31 cellular contexts compared by ENCODE assay signal in genomic region chr16:4805231-4805630, GRCh38. TPM values are rescaled to one million over a fixed set of nuclear protein-coding genes. Genes with fewer than 3 reads are reported as not detected.
DNase-seq lines count a peak whose midpoint lies in the region; ATAC-seq and TF ChIP-seq lines count a peak whose summit lies in the region.
"Had no signal": no experiment of that assay in that cellular context is flagged by ENCODE, and none has a peak within 500 bp of the region (broad histone marks: within the 10 kb centered on the region; RNA-seq: fewer than 3 reads in every experiment).

No MANE protein-coding gene starts in this region.

- H3K4me1 Mint-ChIP-seq in H9 = peaks cover 17 to 31% of the 10 kb centered on the region in 2 experiments
- peaks cover 27% of the 10 kb centered on the region for H3K4me1 Mint-ChIP-seq in activated naive CD4-positive, alpha-beta T cell treated with anti-CD3 and anti-CD28 coated beads, Interleukin-2, amount 10 ng/mL, durations not matched to agents 7 days and 5 days

- no peak overlapping the region for H2AFZ ChIP-seq in H9 (ENCODE audit: low read length)

- H3K14ac ChIP-seq in H9 (ENCODE audit: insufficient read depth, low read length) = no peak overlapping the region

- no peaks in the 10 kb centered on the region for H3K79me1 ChIP-seq in H9 (ENCODE audit: insufficient read depth, low read depth, low read length, poor library complexity, severe bottlenecking)

- no peaks in the 10 kb centered on the region for H3K9me3 ChIP-seq in H9 (ENCODE audit: control insufficient read depth, low read depth, low read length)
- H3K9me3 ChIP-seq: BLaER1, neutrophil had no signal

- no peak overlapping the region for H4K8ac ChIP-seq in H9 (replicated peaks; ENCODE audit: insufficient read length, low read depth, low read length)

- H3K23ac ChIP-seq in H9 (ENCODE audit: insufficient read length, low read depth, low read length) = no peak overlapping the region

- H3K9ac ChIP-seq in H9 (ENCODE audit: extremely low read depth, insufficient read length, low read length) = no peak overlapping the region
- H3K9ac ChIP-seq: BLaER1, KMS-11 had no signal

- no peak overlapping the region for H3K4ac ChIP-seq in H9 (ENCODE audit: low read depth, low read length)

- no peaks in the 10 kb centered on the region for H3K9me3 Mint-ChIP-seq in H9
- H3K9me3 Mint-ChIP-seq in activated naive CD4-positive, alpha-beta T cell treated with anti-CD3 and anti-CD28 coated beads, Interleukin-2, amount 10 ng/mL, durations not matched to agents 7 days and 5 days = no peaks in the 10 kb centered on the region
- H3K9me3 Mint-ChIP-seq: activated naive CD8-positive, alpha-beta T cell treated with anti-CD3 and anti-CD28 coated beads for 36 hours; memory B cell had no signal

- no peaks in the 10 kb centered on the region for H3K4me1 ChIP-seq in H9 (ENCODE audit: insufficient read depth, low read length)

- no peak overlapping the region for H3K4me3 Mint-ChIP-seq in H9
- H3K4me3 Mint-ChIP-seq in activated naive CD4-positive, alpha-beta T cell treated with anti-CD3 and anti-CD28 coated beads, Interleukin-2, amount 10 ng/mL, durations not matched to agents 7 days and 5 days = no peak overlapping the region
- H3K4me3 Mint-ChIP-seq: activated naive CD8-positive, alpha-beta T cell treated with anti-CD3 and anti-CD28 coated beads for 36 hours; memory B cell had no signal

- H2BK120ac ChIP-seq in H9 (ENCODE audit: low read depth, low read length, poor library complexity, severe bottlenecking) = no peak overlapping the region

- H2BK20ac ChIP-seq in H9 (ENCODE audit: low read depth, low read length, poor library complexity, severe bottlenecking) = no peak overlapping the region

- TF ChIP-seq CTCF in H9 (conservative IDR thresholded peaks at IDR 0.05) = no peak
- TF ChIP-seq CTCF in choroid plexus epithelial cell (conservative IDR thresholded peaks at IDR 0.05; ENCODE audit: low read depth, low read length) = peak; percentile 3

- H3K27me3 Mint-ChIP-seq in H9 (ENCODE audit: low read depth) = no peaks in the 10 kb centered on the region; the same call in 1 of the 2 replicates
- H3K27me3 Mint-ChIP-seq in activated naive CD4-positive, alpha-beta T cell treated with anti-CD3 and anti-CD28 coated beads, Interleukin-2, amount 10 ng/mL, durations not matched to agents 7 days and 5 days = no peaks in the 10 kb centered on the region
- H3K27me3 Mint-ChIP-seq: activated naive CD8-positive, alpha-beta T cell treated with anti-CD3 and anti-CD28 coated beads for 36 hours; memory B cell had no signal

- H2AK5ac ChIP-seq in H9 (ENCODE audit: insufficient read length, low read length) = no peak overlapping the region

- H3K4me2 ChIP-seq in H9 (ENCODE audit: insufficient read depth, insufficient read length, low read length) = no peak overlapping the region
- H3K4me2 ChIP-seq: BLaER1, KMS-11 had no signal

- H3K4me3 ChIP-seq in choroid plexus epithelial cell (ENCODE audit: low read depth, low read length) (no peak overlapping the region), skeletal muscle cell (ENCODE audit: low read depth, low read length) (no peak overlapping the region)
- H3K4me3 ChIP-seq: BLaER1, dorsolateral prefrontal cortex had no signal

- ATAC-seq in left cardiac atrium = no peak
- no peak for ATAC-seq in esophagus mucosa
- ATAC-seq: HCT116 had no signal

- peaks cover 7% of the 10 kb centered on the region for H3K23me2 ChIP-seq in H9 (ENCODE audit: insufficient read length, low read depth, low read length, poor library complexity, severe bottlenecking)

- no peak overlapping the region for H3K56ac ChIP-seq in H9 (ENCODE audit: insufficient read length, low read depth, low read length)

- no peak overlapping the region for H2BK12ac ChIP-seq in H9 (ENCODE audit: insufficient read length, low read depth, low read length)

- H2BK15ac ChIP-seq in H9 (ENCODE audit: low read depth, low read length) = no peak overlapping the region

- H3K79me2 ChIP-seq in H9 (ENCODE audit: insufficient read depth, low read length) = no peaks in the 10 kb centered on the region

- H3K18ac ChIP-seq in H9 (ENCODE audit: insufficient read length, low read depth, low read length) = no peak overlapping the region

- WGBS in H9 (ENCODE audit: extremely low coverage, insufficient read length, low lambda C conversion rate) = no CpG with 5 or more reads among the region's 11 CpGs

- DNase-seq in H9 = no peak
- no peak for DNase-seq in choroid plexus epithelial cell (ENCODE audit: low read depth)
- peak; percentile 43 for DNase-seq in left cardiac atrium
- DNase-seq in skeletal muscle cell (ENCODE audit: low read depth) = peak; percentile 32
- no peak for DNase-seq in activated naive CD4-positive, alpha-beta T cell treated with anti-CD3 and anti-CD28 coated beads, Interleukin-2, amount 10 ng/mL, durations not matched to agents 7 days and 5 days
- no peak for DNase-seq in GM19238 (ENCODE audit: insufficient read length, low spot score)
- DNase-seq: activated CD4-positive, alpha-beta T cell treated with anti-CD3 and anti-CD28 coated beads for 1 hour; activated effector memory CD4-positive, alpha-beta T cell treated with Interleukin-2 at 50 U/mL for 16 hours; activated naive CD8-positive, alpha-beta T cell treated with anti-CD3 and anti-CD28 coated beads for 36 hours; activated T-cell treated with anti-CD3 and anti-CD28 coated beads for 4 hours; central memory CD4-positive, alpha-beta T cell; COR-L47; DMS79; dorsolateral prefrontal cortex; GF-D8; NCI-H1436 treated with DMSO at 0.1 percent for 48 hours; NCI-H774; small intestine; stimulated activated CD4-positive, alpha-beta T cell treated with anti-CD3 and anti-CD28 coated beads, Interleukin-1b, Interleukin-23, amount 100 ng/mL, for 48 hours; stimulated activated CD8-positive, alpha-beta memory T cell treated with anti-CD3 and anti-CD28 coated beads, Interleukin-4, amount 100 ng/mL, for 48 hours; T-helper 2 cell; trophoblast cell had no signal

- no peak overlapping the region for H3K27ac ChIP-seq in H9 (ENCODE audit: insufficient read length, low read depth, low read length)
- H3K27ac ChIP-seq: BLaER1, KMS-11, neutrophil had no signal

- no peaks in the 10 kb centered on the region for H3K27me3 ChIP-seq in H9 (ENCODE audit: insufficient read depth, low read length)
- H3K27me3 ChIP-seq: BLaER1, dorsolateral prefrontal cortex, neutrophil had no signal

- peaks cover 18 to 47% (median 38%) of the 10 kb centered on the region in 3 experiments; a peak in 6 of 7 replicates for H3K36me3 Mint-ChIP-seq in H9 (ENCODE audit: insufficient read depth in 1 of 3, low read depth in 3 of 3)
- H3K36me3 Mint-ChIP-seq in activated naive CD4-positive, alpha-beta T cell treated with anti-CD3 and anti-CD28 coated beads, Interleukin-2, amount 10 ng/mL, durations not matched to agents 7 days and 5 days = peaks cover 25% of the 10 kb centered on the region

- no peak overlapping the region for H4K5ac ChIP-seq in H9 (ENCODE audit: insufficient read length, low read depth, low read length)

- H3T11ph ChIP-seq in H9 (ENCODE audit: low read length) = no peak overlapping the region

- intact Hi-C loops in left cardiac atrium (cut with DNase I) = loop anchor here in 1 of 2 donors (2.0 to 5.0 kb wide), 2 partner anchors 42 to 152 kb away; partner anchors contain the start of genes GLYR1 and UBN1

- H3K27ac Mint-ChIP-seq in H9 = peak overlapping the region in 2 of 3 experiments; percentile 76 to 87; a peak in 4 of 7 replicates
- no peak overlapping the region for H3K27ac Mint-ChIP-seq in activated naive CD4-positive, alpha-beta T cell treated with anti-CD3 and anti-CD28 coated beads, Interleukin-2, amount 10 ng/mL, durations not matched to agents 7 days and 5 days
- H3K27ac Mint-ChIP-seq: activated naive CD8-positive, alpha-beta T cell treated with anti-CD3 and anti-CD28 coated beads for 36 hours; memory B cell had no signal

- no peaks in the 10 kb centered on the region for H4K20me1 ChIP-seq in H9 (ENCODE audit: control insufficient read depth, insufficient read depth, insufficient read length)

- no peak overlapping the region for H2BK5ac ChIP-seq in H9 (ENCODE audit: insufficient read length, low read length)

- CTCF ChIA-PET in activated naive CD4-positive, alpha-beta T cell treated with anti-CD3 and anti-CD28 coated beads, Interleukin-2, amount 10 ng/mL, durations not matched to agents 7 days and 5 days (lab: Charles Lee) = no interaction called here

- H4K91ac ChIP-seq in H9 (ENCODE audit: insufficient read length, low read depth, low read length) = no peak overlapping the region

RNA-seq across cellular contexts. Expression of gene ROGDI, which starts 2.8 kb away (rescaled TPM):
- 33.5 and 36.4 TPM in 2 replicates for total RNA-seq in H9 (2021)
- total RNA-seq in left cardiac atrium = 10 to 100 TPM; 53.6 to 54.5 TPM
- total RNA-seq in esophagus mucosa = 21.3 TPM

RNA-seq across cellular contexts. Expression of gene SMIM22, which starts 10.1 kb away (rescaled TPM):
- total RNA-seq in H9 (2021) (not detected in 2 replicates), left cardiac atrium (not detected), esophagus mucosa (12.9 TPM)
- total RNA-seq: activated naive CD8-positive, alpha-beta T cell treated with anti-CD3 and anti-CD28 coated beads for 36 hours; astrocyte; myocyte; pulmonary artery endothelial cell had no signal

RNA-seq across cellular contexts. Expression of gene SEPTIN12, which starts 17.1 kb away (rescaled TPM):
- 0.48 TPM in 1 of 2 replicates, not detected in the other for total RNA-seq in H9 (2021)
- total RNA-seq in left cardiac atrium = not detected
- not detected for total RNA-seq in esophagus mucosa
- total RNA-seq: activated naive CD8-positive, alpha-beta T cell treated with anti-CD3 and anti-CD28 coated beads for 36 hours; myocyte; pulmonary artery endothelial cell had no signal

RNA-seq across cellular contexts. Expression of gene ZNF500, which starts 38.3 kb away (rescaled TPM):
- total RNA-seq in H9 (2021) (15.9 and 18.3 TPM in 2 replicates), left cardiac atrium (10 to 100 TPM in 1 of 2 donors, 1 to 10 TPM in 1; 6.3 to 10.3 TPM), esophagus mucosa (5.2 TPM)

RNA-seq across cellular contexts. Expression of gene GLYR1, which starts 41.9 kb away (rescaled TPM):
- total RNA-seq in H9 (2021) = 114 TPM in 2 replicates
- 10 to 100 TPM; 65.2 to 78.2 TPM for total RNA-seq in left cardiac atrium
- total RNA-seq in esophagus mucosa = 49.9 TPM

Comparison
In these comparisons a context has a peak if more than half of its experiments do, and no peak if none do; other contexts are left out.
1. DNase-seq: peak in left cardiac atrium (single experiment) and skeletal muscle cell (single experiment); none in H9 (single experiment), choroid plexus epithelial cell (single experiment), activated naive CD4-positive, alpha-beta T cell treated with anti-CD3 and anti-CD28 coated beads, Interleukin-2, amount 10 ng/mL, durations not matched to agents 7 days and 5 days (single experiment) and GM19238 (single experiment).